Comparison of ENCODE assay signal across 22 cellular contexts in genomic region chr1:58924016-58924565, GRCh38.
DNase-seq lines count a peak whose midpoint lies in the region; ATAC-seq, FAIRE-seq and TF ChIP-seq lines count a peak whose summit lies in the region.
"Had no signal": no experiment of that assay in that cellular context is flagged by ENCODE, and none has a peak within 500 bp of the region (broad histone marks: within the 10 kb centered on the region; RNA-seq: fewer than 3 reads in every experiment).

No MANE protein-coding gene starts in this region.

- no peak overlapping the region for H2BK120ac ChIP-seq in H1 (replicated peaks; ENCODE audit: low read depth, low read length)

- H3K79me2 ChIP-seq in H1 (ENCODE audit: control insufficient read depth in 1 of 2, insufficient read depth in 2 of 2, low read length in 2 of 2) (no peaks in the 10 kb centered on the region), hepatocyte (no peaks in the 10 kb centered on the region)

- H3K9ac ChIP-seq in H1 (replicated peaks in 1 of 4; ENCODE audit: extremely low read depth in 1 of 4, low read depth in 3 of 4, low read length in 3 of 4) (no peak overlapping the region), colonic mucosa (ENCODE audit: low read depth in 2 of 2, low read length in 2 of 2) (no peak overlapping the region)
- H3K9ac ChIP-seq: GM23248 had no signal

- CTCF ChIA-PET in H1 (lab: Charles Lee; ENCODE audit: partially characterized antibody), result no interaction called here

- no peak overlapping the region for H3K14ac ChIP-seq in H1 (ENCODE audit: insufficient read length)

- H3K27me3 ChIP-seq in right atrium auricular region (no peaks in the 10 kb centered on the region), H1 (replicated peaks in 1 of 4; ENCODE audit: control insufficient read depth in 3 of 4, extremely low read depth in 1 of 4, insufficient read depth in 3 of 4, low read length in 3 of 4) (no peaks in the 10 kb centered on the region), hepatocyte (no peaks in the 10 kb centered on the region), colonic mucosa (no peaks in the 10 kb centered on the region)

- H3K4me1 ChIP-seq in right atrium auricular region (peaks cover 0 to 12% of the 10 kb centered on the region in 2 donors), H1 (replicated peaks in 1 of 4; ENCODE audit: control insufficient read depth in 3 of 4, insufficient read depth in 4 of 4, low read length in 3 of 4) (no peaks in the 10 kb centered on the region), hepatocyte (ENCODE audit: insufficient read depth) (peaks cover 52% of the 10 kb centered on the region), colonic mucosa (peaks cover 14% of the 10 kb centered on the region)

- no peak overlapping the region for H4K5ac ChIP-seq in H1 (ENCODE audit: insufficient read length, low read depth, low read length)

- H3K56ac ChIP-seq in H1 (replicated peaks; ENCODE audit: insufficient read length, low read depth, low read length), result peak overlapping the region; percentile 63

- H2AFZ ChIP-seq in H1 (ENCODE audit: low read length) (no peak overlapping the region), hepatocyte (no peak overlapping the region)
- H2AFZ ChIP-seq: GM23248 had no signal

- intact Hi-C loops in Right ventricle myocardium inferior (cut with DNase I) (no loop called here), colonic mucosa (cut with DNase I) (no loop called here)

- no peak overlapping the region for H3K23ac ChIP-seq in H1 (ENCODE audit: insufficient read length)

- no peak for TF ChIP-seq RAD21 in H1 (IDR thresholded peaks at IDR 0.05 in 1 of 2, conservative IDR thresholded peaks at IDR 0.05 in 1 of 2; ENCODE audit: low read depth in 2 of 2, low read length in 2 of 2)

- no peak overlapping the region for H2BK5ac ChIP-seq in H1 (ENCODE audit: low read depth, low read length)

- H3K4me3 ChIP-seq in right atrium auricular region (no peak overlapping the region), H1 (ENCODE audit: extremely low read depth in 1 of 4, insufficient read depth in 2 of 4, low read depth in 3 of 4, low read length in 4 of 4) (no peak overlapping the region), hepatocyte (no peak overlapping the region), colonic mucosa (no peak overlapping the region)
- H3K4me3 ChIP-seq: GM23248 had no signal

- no peaks in the 10 kb centered on the region for H3K9me2 ChIP-seq in hepatocyte (replicated peaks; ENCODE audit: insufficient read depth)

- no peaks in the 10 kb centered on the region for H4K20me1 ChIP-seq in H1 (replicated peaks in 1 of 2; ENCODE audit: control insufficient read depth in 1 of 2, insufficient read depth in 2 of 2, low read length in 2 of 2)
- no peaks in the 10 kb centered on the region for H4K20me1 ChIP-seq in hepatocyte (ENCODE audit: insufficient read depth, poor library complexity, severe bottlenecking)

- H3K36me3 ChIP-seq in right atrium auricular region (no peaks in the 10 kb centered on the region), H1 (ENCODE audit: control insufficient read depth in 2 of 4, insufficient read depth in 4 of 4, low read length in 3 of 4) (no peaks in the 10 kb centered on the region), hepatocyte (replicated peaks; ENCODE audit: insufficient read depth, low read depth) (no peaks in the 10 kb centered on the region), colonic mucosa (no peaks in the 10 kb centered on the region)

- H4K91ac ChIP-seq in H1 (replicated peaks; ENCODE audit: insufficient read length, low read length), result no peak overlapping the region

- no peak overlapping the region for H3K18ac ChIP-seq in H1 (ENCODE audit: extremely low read depth, low read length)

- peak; percentile 44 for DNase-seq in right atrium auricular region (ENCODE audit: low spot score)
- no peak for DNase-seq in Right ventricle myocardium inferior (ENCODE audit: missing footprints)
- no peak for DNase-seq in H1 (ENCODE audit: low read depth in 1 of 2, low spot score in 2 of 2)
- DNase-seq in hepatocyte (ENCODE audit: low spot score), result no peak
- DNase-seq in NCI-H2081 treated with DMSO at 0.1 percent for 48 hours (lab: John Stamatoyannopoulos, UW), result no peak
- no peak for DNase-seq in colonic mucosa
- DNase-seq in T-helper 9 cell, result no peak
- DNase-seq: ACHN; AML-193; Caco-2; CD4-positive, alpha-beta T cell; GM23248; HCEC 1CT; HFFc6 had no signal

- H3K4ac ChIP-seq in H1 (replicated peaks; ENCODE audit: insufficient read length, low read depth, low read length), result no peak overlapping the region

- no peak overlapping the region for H2AK5ac ChIP-seq in H1 (ENCODE audit: low read depth, low read length)

- H3K9me3 ChIP-seq in right atrium auricular region (no peaks in the 10 kb centered on the region), H1 (ENCODE audit: insufficient read depth in 2 of 2, low read depth in 1 of 2, low read length in 1 of 2) (no peaks in the 10 kb centered on the region), hepatocyte (ENCODE audit: low read depth) (no peaks in the 10 kb centered on the region), colonic mucosa (no peaks in the 10 kb centered on the region)
- H3K9me3 ChIP-seq: Caco-2 had no signal

- H2BK20ac ChIP-seq in H1 (ENCODE audit: low read length), result no peak overlapping the region

- TF ChIP-seq CTCF in right atrium auricular region (IDR thresholded peaks at IDR 0.05) (no peak), H1 (IDR thresholded peaks at IDR 0.05; ENCODE audit: control extremely low read depth in 1 of 3, insufficient read depth in 1 of 3, low read depth in 1 of 3, low read length in 3 of 3) (no peak), hepatocyte (IDR thresholded peaks at IDR 0.05; ENCODE audit: poor library complexity) (no peak), colonic mucosa (IDR thresholded peaks at IDR 0.05) (no peak)

- POLR2A ChIA-PET in H1 (lab: Charles Lee; ENCODE audit: partially characterized antibody), result interaction anchor here (0.5 kb wide), 1 partner anchor 741 kb away, joined by 3 read pairs; no protein-coding TSS in a partner anchor

- no peak overlapping the region for H2BK12ac ChIP-seq in H1 (ENCODE audit: low read depth, low read length)

- H2BK15ac ChIP-seq in H1 (ENCODE audit: low read length), result no peak overlapping the region

- no peak for TF ChIP-seq POLR2A in H1 (IDR thresholded peaks at IDR 0.05; ENCODE audit: control extremely low read depth in 1 of 2, low read depth in 2 of 2, low read length in 2 of 2)

- no peak overlapping the region for H3K27ac ChIP-seq in right atrium auricular region
- H3K27ac ChIP-seq in H1 (ENCODE audit: low read depth, low read length), result no peak overlapping the region
- H3K27ac ChIP-seq in hepatocyte, result peak overlapping the region; percentile 94
- no peak overlapping the region for H3K27ac ChIP-seq in colonic mucosa
- H3K27ac ChIP-seq: C4-2B, GM23248, HL-60 had no signal

- FAIRE-seq in H1 (lab: Jason Lieb, UNC), result no peak
- FAIRE-seq: A204.1, D721Med, G401.6, GM12892, GM18507, H54 had no signal

- no peaks in the 10 kb centered on the region; the same call in 1 of the 2 replicates for H3K23me2 ChIP-seq in H1 (ENCODE audit: low read depth, low read length)

- no peak for ATAC-seq in Right ventricle myocardium inferior

- H4K8ac ChIP-seq in H1 (ENCODE audit: extremely low read depth, insufficient read depth, low read length), result no peak overlapping the region

- no peaks in the 10 kb centered on the region for H3K79me1 ChIP-seq in H1 (ENCODE audit: low read depth, low read length)

- TF ChIP-seq EP300 in H1 (IDR thresholded peaks at IDR 0.05; ENCODE audit: borderline replicate concordance in 1 of 2, low read depth in 2 of 2, low read length in 2 of 2), result no peak

- H3K4me2 ChIP-seq in H1 (ENCODE audit: insufficient read depth in 1 of 2, low read depth in 2 of 2, low read length in 2 of 2) (no peak overlapping the region), hepatocyte (no peak overlapping the region)

TF ChIP-seq in H1, 55 proteins besides CTCF, POLR2A, EP300 and RAD21:
- TF ChIP-seq USF2 (IDR thresholded peaks at IDR 0.05; ENCODE audit: low read length), result no peak
- TF ChIP-seq SUZ12 (IDR thresholded peaks at IDR 0.05; ENCODE audit: low read length), result no peak
- no peak for TF ChIP-seq EGR1 (IDR thresholded peaks at IDR 0.05; ENCODE audit: borderline replicate concordance, low read depth, low read length)
- no peak for TF ChIP-seq GABPA (IDR thresholded peaks at IDR 0.05; ENCODE audit: borderline replicate concordance, insufficient read depth, low read length)
- no peak for TF ChIP-seq RBBP5 (IDR thresholded peaks at IDR 0.05; ENCODE audit: borderline replicate concordance, low read depth, low read length)
- TF ChIP-seq SP4 (IDR thresholded peaks at IDR 0.05; ENCODE audit: low read length), result no peak
- TF ChIP-seq NANOG (IDR thresholded peaks at IDR 0.05; ENCODE audit: insufficient read depth, low read depth, low read length, poor library complexity, severe bottlenecking), result no peak
- no peak for TF ChIP-seq SP1 (IDR thresholded peaks at IDR 0.05; ENCODE audit: low read depth, low read length)
